ENCODE assay signal across 21 cellular contexts in genomic region chr15:24819680-24820079, GRCh38.
"Had no signal": no experiment of that assay in that cellular context is flagged by ENCODE, and none has a peak within 500 bp of the region (broad histone marks: within the 10 kb centered on the region; RNA-seq: fewer than 3 reads in every experiment).

No MANE protein-coding gene starts in this region.

- DNase-seq: KBM-7, MG63, NCI-H1092, NCI-H1105 treated with DMSO at 0.1 percent for 48 hours, NCI-H1436, NCI-H187, NCI-H2029, NCI-H2081 treated with DMSO at 0.1 percent for 48 hours, NCI-H2171, NCI-H226, NCI-H446, NCI-H510A, NCI-H524 treated with DMSO at 0.1 percent for 48 hours, NCI-H69, NCI-H774, PC-3, SHP77 treated with DMSO at 0.1 percent for 48 hours, SJCRH30 had no signal

- ATAC-seq: Panc1, PC-3, Right ventricle myocardium inferior, SK-N-SH treated with all-trans-retinoic acid at 6 μM for 48 hours had no signal

- H3K4me3 ChIP-seq: MG63, SJCRH30 had no signal

- H3K4me1 ChIP-seq: SJCRH30 had no signal

- H3K36me3 ChIP-seq: MG63, SJCRH30 had no signal

- H3K27ac ChIP-seq: SJCRH30 had no signal

- H3K9me3 ChIP-seq: MG63, SJCRH30 had no signal

- H3K27me3 ChIP-seq: MG63, SJCRH30 had no signal
